Comparison of ENCODE assay signal across 8 cellular contexts in genomic region chr12:24931666-24932405, GRCh38. TPM values are rescaled to one million over a fixed set of nuclear protein-coding genes. Genes with fewer than 3 reads are reported as not detected.
DNase-seq lines count a peak whose midpoint lies in the region; ATAC-seq and TF ChIP-seq lines count a peak whose summit lies in the region.

No MANE protein-coding gene starts in this region.

- ATAC-seq in activated CD8-positive, alpha-beta memory T cell treated with anti-CD3 and anti-CD28 coated beads, Interleukin-2, amount 10 ng/mL, durations not matched to agents 7 days and 5 days: no peak
- peak; percentile 75 for ATAC-seq in HG03045 (IDR thresholded peaks at IDR 0.05; ENCODE audit: unreplicated experiment)
- ATAC-seq in SK-N-SH treated with all-trans-retinoic acid at 6 μM for 48 hours: no peak

- peaks cover 7% of the 10 kb centered on the region for H3K36me3 Mint-ChIP-seq in activated CD8-positive, alpha-beta memory T cell treated with anti-CD3 and anti-CD28 coated beads, Interleukin-2, amount 10 ng/mL, durations not matched to agents 7 days and 5 days
- H3K36me3 Mint-ChIP-seq in stimulated activated naive CD8-positive, alpha-beta T cell treated with anti-CD3 and anti-CD28 coated beads, Interleukin-15, Interleukin-2, amounts not matched to agents 100 ng/mL and 50 ng/mL, for 24 hours (ENCODE audit: low read depth): no peaks in the 10 kb centered on the region

- H3K9me3 Mint-ChIP-seq in activated CD8-positive, alpha-beta memory T cell treated with anti-CD3 and anti-CD28 coated beads, Interleukin-2, amount 10 ng/mL, durations not matched to agents 7 days and 5 days (ENCODE audit: low read depth): no peaks in the 10 kb centered on the region
- no peaks in the 10 kb centered on the region for H3K9me3 Mint-ChIP-seq in stimulated activated naive CD8-positive, alpha-beta T cell treated with anti-CD3 and anti-CD28 coated beads, Interleukin-15, Interleukin-2, amounts not matched to agents 100 ng/mL and 50 ng/mL, for 24 hours

- H3K4me1 Mint-ChIP-seq in activated CD8-positive, alpha-beta memory T cell treated with anti-CD3 and anti-CD28 coated beads, Interleukin-2, amount 10 ng/mL, durations not matched to agents 7 days and 5 days: peaks cover 7% of the 10 kb centered on the region
- peaks cover 14% of the 10 kb centered on the region for H3K4me1 Mint-ChIP-seq in stimulated activated naive CD8-positive, alpha-beta T cell treated with anti-CD3 and anti-CD28 coated beads, Interleukin-15, Interleukin-2, amounts not matched to agents 100 ng/mL and 50 ng/mL, for 24 hours (ENCODE audit: low read depth)

- peak; percentile 18 for DNase-seq in activated CD8-positive, alpha-beta memory T cell treated with anti-CD3 and anti-CD28 coated beads, Interleukin-2, amount 10 ng/mL, durations not matched to agents 7 days and 5 days
- no peak for DNase-seq in activated CD8-positive, alpha-beta memory T cell treated with anti-CD3 and anti-CD28 coated beads, Interleukin-2, amount 50 U/mL, for 4 hours
- DNase-seq in SIG-M5 treated with dmso at 0.1 percent for 504 hours (lab: John Stamatoyannopoulos, UW; ENCODE audit: unreplicated experiment): peak; percentile 94
- no peak for DNase-seq in D341Med (ENCODE audit: low spot score)
- no peak for DNase-seq in cerebellar cortex (ENCODE audit: low spot score)

- CTCF ChIA-PET in activated CD8-positive, alpha-beta memory T cell treated with anti-CD3 and anti-CD28 coated beads, Interleukin-2, amount 10 ng/mL, durations not matched to agents 7 days and 5 days (lab: Charles Lee): no interaction called here

- H3K27ac Mint-ChIP-seq in activated CD8-positive, alpha-beta memory T cell treated with anti-CD3 and anti-CD28 coated beads, Interleukin-2, amount 10 ng/mL, durations not matched to agents 7 days and 5 days: no peak overlapping the region
- H3K27ac Mint-ChIP-seq in stimulated activated naive CD8-positive, alpha-beta T cell treated with anti-CD3 and anti-CD28 coated beads, Interleukin-15, Interleukin-2, amounts not matched to agents 100 ng/mL and 50 ng/mL, for 24 hours: peak overlapping the region; percentile 22

- peaks cover 3% of the 10 kb centered on the region for H3K27me3 Mint-ChIP-seq in activated CD8-positive, alpha-beta memory T cell treated with anti-CD3 and anti-CD28 coated beads, Interleukin-2, amount 10 ng/mL, durations not matched to agents 7 days and 5 days
- H3K27me3 Mint-ChIP-seq in stimulated activated naive CD8-positive, alpha-beta T cell treated with anti-CD3 and anti-CD28 coated beads, Interleukin-15, Interleukin-2, amounts not matched to agents 100 ng/mL and 50 ng/mL, for 24 hours: peaks cover 17% of the 10 kb centered on the region

- H3K4me3 Mint-ChIP-seq in activated CD8-positive, alpha-beta memory T cell treated with anti-CD3 and anti-CD28 coated beads, Interleukin-2, amount 10 ng/mL, durations not matched to agents 7 days and 5 days: no peak overlapping the region
- H3K4me3 Mint-ChIP-seq in stimulated activated naive CD8-positive, alpha-beta T cell treated with anti-CD3 and anti-CD28 coated beads, Interleukin-15, Interleukin-2, amounts not matched to agents 100 ng/mL and 50 ng/mL, for 24 hours: peak overlapping the region; percentile 11

TF ChIP-seq in SK-N-SH treated with all-trans-retinoic acid at 6 μM for 48 hours, 23 proteins besides CTCF, POLR2A, EP300 and RAD21:
- TF ChIP-seq BACH2 (CRISPR knock-in tag; IDR thresholded peaks at IDR 0.05; ENCODE audit: borderline replicate concordance) (no peak), PATZ1 (CRISPR knock-in tag; IDR thresholded peaks at IDR 0.05; ENCODE audit: borderline replicate concordance) (no peak), GLIS3 (CRISPR knock-in tag; IDR thresholded peaks at IDR 0.05) (no peak), TCF4 (CRISPR knock-in tag; IDR thresholded peaks at IDR 0.05; ENCODE audit: borderline replicate concordance) (no peak), ISL1 (CRISPR knock-in tag; IDR thresholded peaks at IDR 0.05) (no peak), ARNTL (CRISPR knock-in tag; IDR thresholded peaks at IDR 0.05; ENCODE audit: borderline replicate concordance, low read depth) (no peak), SNAI2 (CRISPR knock-in tag; IDR thresholded peaks at IDR 0.05) (no peak), CREB5 (CRISPR knock-in tag; IDR thresholded peaks at IDR 0.05; ENCODE audit: low read depth) (no peak), ZC3H10 (CRISPR knock-in tag; IDR thresholded peaks at IDR 0.05) (no peak), CSDC2 (CRISPR knock-in tag; IDR thresholded peaks at IDR 0.05) (no peak), PPARA (CRISPR knock-in tag; IDR thresholded peaks at IDR 0.05; ENCODE audit: borderline replicate concordance) (no peak), ZNF565 (CRISPR knock-in tag; conservative IDR thresholded peaks at IDR 0.05; ENCODE audit: low read depth) (no peak), ZFP30 (CRISPR knock-in tag; IDR thresholded peaks at IDR 0.05) (no peak)
TF ChIP-seq in SK-N-SH treated with all-trans-retinoic acid at 6 μM for 48 hours: peak in this region for 0.

RNA-seq across cellular contexts. Expression of gene BCAT1, which starts 17.1 kb away (rescaled TPM):
- 10 to 100 TPM; 18.9 to 48.3 TPM for total RNA-seq in activated CD8-positive, alpha-beta memory T cell treated with anti-CD3 and anti-CD28 coated beads, Interleukin-2, amount 10 ng/mL, durations not matched to agents 7 days and 5 days

Comparison
In these comparisons a context has a peak if more than half of its experiments do, and no peak if none do; other contexts are left out.
1. DNase-seq: peak in activated CD8-positive, alpha-beta memory T cell treated with anti-CD3 and anti-CD28 coated beads, Interleukin-2, amount 10 ng/mL, durations not matched to agents 7 days and 5 days (single experiment) and SIG-M5 treated with dmso at 0.1 percent for 504 hours (single experiment); none in activated CD8-positive, alpha-beta memory T cell treated with anti-CD3 and anti-CD28 coated beads, Interleukin-2, amount 50 U/mL, for 4 hours (single experiment), D341Med (single experiment) and cerebellar cortex (single experiment).